Comparison of ENCODE assay signal across 9 cellular contexts in genomic region chr6:170271771-170272314, GRCh38. TPM values are rescaled to one million over a fixed set of nuclear protein-coding genes. Genes with fewer than 3 reads are reported as not detected.
DNase-seq lines count a peak whose midpoint lies in the region; ATAC-seq, FAIRE-seq and TF ChIP-seq lines count a peak whose summit lies in the region.
"Had no signal": no experiment of that assay in that cellular context is flagged by ENCODE, and none has a peak within 500 bp of the region (broad histone marks: within the 10 kb centered on the region; RNA-seq: fewer than 3 reads in every experiment).

No MANE protein-coding gene starts in this region.

- H4K20me1 ChIP-seq in K562 (replicated peaks; ENCODE audit: control insufficient read depth, insufficient read depth, low read length), result 0 out of 2 replicates have a peak, but pooled peaks cover 7% of the 10 kb centered on the region

- DNase-seq in GM18507 (ENCODE audit: extremely low spot score, insufficient read length, low read depth) (peak; percentile 81), T-cell (peak in 33 of 34 experiments; percentile 43 to 85 (median 76)), K562 (ENCODE audit: extremely low read depth in 1 of 4, low spot score in 3 of 4) (no peak), dedifferentiated amniotic fluid mesenchymal stem cell (ENCODE audit: extremely low spot score) (no peak), glutamatergic neuron (no peak), NCI-H187 (lab: John Stamatoyannopoulos, UW) (no peak)
- peak in 2 of 3 donors; percentile 37 to 57 for DNase-seq in stimulated activated CD4-positive, alpha-beta T cell treated with anti-CD3 and anti-CD28 coated beads, TNF-alpha, amount 100 ng/mL, for 1 hour (ENCODE audit: low read depth in 3 of 3, low spot score in 1 of 3)

- peak overlapping the region; percentile 88 to 90 for H3K27ac Mint-ChIP-seq in T-cell
- no peak overlapping the region for H3K27ac Mint-ChIP-seq in glutamatergic neuron (ENCODE audit: unreplicated experiment)

- peak; percentile 97 for ATAC-seq in HG02852 (IDR thresholded peaks at IDR 0.05; ENCODE audit: unreplicated experiment)
- ATAC-seq in T-cell (replicated peaks in 1 of 4), result peak; percentile 92 to 94 (median 94)
- ATAC-seq in K562, result no peak

- peaks cover 85 to 91% of the 10 kb centered on the region in 2 experiments for H3K27me3 ChIP-seq in K562 (ENCODE audit: control insufficient read depth in 2 of 2, insufficient read depth in 2 of 2, low read length in 2 of 2)

- in situ Hi-C loops in K562 (cut with MboI), result no loop called here

- no peak for TF ChIP-seq RAD21 in K562 (CRISPR knock-in tag; conservative IDR thresholded peaks at IDR 0.05 in 1 of 2, IDR thresholded peaks at IDR 0.05 in 1 of 2)

- peaks cover 0 to 16% of the 10 kb centered on the region in 2 experiments; a peak in 2 of 5 replicates for H3K4me1 ChIP-seq in K562 (replicated peaks in 1 of 2; ENCODE audit: control insufficient read depth in 2 of 2, insufficient read depth in 2 of 2, low read length in 2 of 2)

- H3K4me2 ChIP-seq in K562 (ENCODE audit: insufficient read depth, low read length), result no peak overlapping the region

- H3K9me3 ChIP-seq in K562 (replicated peaks; ENCODE audit: control insufficient read depth, insufficient read depth, low read depth, low read length), result no peaks in the 10 kb centered on the region

- H3K27me3 Mint-ChIP-seq in T-cell, result peaks cover 0 to 14% of the 10 kb centered on the region in 2 donors
- H3K27me3 Mint-ChIP-seq in glutamatergic neuron (ENCODE audit: unreplicated experiment), result no peaks in the 10 kb centered on the region

- no peak overlapping the region for H3K4me3 ChIP-seq in K562

- H3K9ac ChIP-seq in K562 (ENCODE audit: insufficient read depth in 1 of 2, low read depth in 2 of 2, low read length in 2 of 2), result peak overlapping the region in 1 of 2 experiments; percentile 35; a peak in 1 of 4 replicates

- FAIRE-seq in GM18507 (lab: Jason Lieb, UNC) (peak; percentile 95), K562 (lab: Jason Lieb, UNC) (no peak)
- FAIRE-seq: endometrium had no signal

- TF ChIP-seq EP300 in K562 (IDR thresholded peaks at IDR 0.05; ENCODE audit: low read length), result no peak

- H3K9me3 Mint-ChIP-seq in T-cell, result no peaks in the 10 kb centered on the region
- no peaks in the 10 kb centered on the region for H3K9me3 Mint-ChIP-seq in glutamatergic neuron (ENCODE audit: unreplicated experiment)

- TF ChIP-seq CTCF in K562 (IDR thresholded peaks at IDR 0.05 in 2 of 3, conservative IDR thresholded peaks at IDR 0.05 in 1 of 3; ENCODE audit: insufficient read depth in 2 of 3, low read depth in 1 of 3, low read length in 3 of 3) (no peak), glutamatergic neuron (IDR thresholded peaks at IDR 0.05; ENCODE audit: partially characterized antibody, unreplicated experiment) (no peak)

- H3K4me3 Mint-ChIP-seq in T-cell (peak overlapping the region; percentile 81 to 92 (median 84)), glutamatergic neuron (ENCODE audit: unreplicated experiment) (no peak overlapping the region)

- no TSS peak for BruUV-seq in K562 (replicated peaks; lab: Mats Ljungman, UMichigan)

- H3K36me3 Mint-ChIP-seq in T-cell (no peaks in the 10 kb centered on the region), glutamatergic neuron (ENCODE audit: unreplicated experiment) (no peaks in the 10 kb centered on the region)

- CTCF ChIA-PET in T-cell (lab: Charles Lee) (no interaction called here), K562 (lab: Yijun Ruan, JAX; ENCODE audit: low intra/inter-chr PET ratio) (no interaction called here)

- POLR2A ChIA-PET in T-cell (lab: Charles Lee), result interaction anchor here in 1 of 2 donors (0.6 kb wide), 1 partner anchor 393 kb away, joined by 3 read pairs; no protein-coding TSS in a partner anchor
- POLR2A ChIA-PET in K562 (lab: Yijun Ruan, JAX), result interaction anchor here (0.7 to 1.5 kb wide), 3 partner anchors 10 to 45 kb away, joined by 4 read pairs; no protein-coding TSS in a partner anchor

- H3K79me2 ChIP-seq in K562 (ENCODE audit: control insufficient read depth, insufficient read depth, low read length), result no peaks in the 10 kb centered on the region

- no peak overlapping the region for H3K27ac ChIP-seq in K562 (ENCODE audit: extremely low read depth, low read depth, low read length)

- TF ChIP-seq POLR2A in K562 (conservative IDR thresholded peaks at IDR 0.05), result no peak

- intact Hi-C loops in K562 (cut with micrococcal nuclease), result no loop called here

- H3K36me3 ChIP-seq in K562 (ENCODE audit: control insufficient read depth, insufficient read depth, low read length), result no peaks in the 10 kb centered on the region

- H3K4me1 Mint-ChIP-seq in T-cell, result peaks cover 18 to 29% (median 22%) of the 10 kb centered on the region in 3 donors
- H3K4me1 Mint-ChIP-seq in glutamatergic neuron (ENCODE audit: low read depth, unreplicated experiment), result peaks cover 16% of the 10 kb centered on the region

- no peak overlapping the region for H2AFZ ChIP-seq in K562 (ENCODE audit: low read depth, low read length)

- WGBS in K562 (ENCODE audit: insufficient coverage, low coverage, missing lambda C conversion rate), result 1% methylated on average over 32 of the region's 32 CpGs

- no peaks in the 10 kb centered on the region for H3K9me1 ChIP-seq in K562 (ENCODE audit: control insufficient read depth, insufficient read depth, low read length)

TF ChIP-seq in K562, 482 proteins besides CTCF, POLR2A, EP300 and RAD21 (continues in another document):
- TF ChIP-seq FOXK2 (conservative IDR thresholded peaks at IDR 0.05 in 1 of 2, IDR thresholded peaks at IDR 0.05 in 1 of 2; ENCODE audit: low read depth in 2 of 2) (no peak), USF1 (CRISPR knock-in tag; IDR thresholded peaks at IDR 0.05) (0 out of 2 replicates have a peak, but pooled peaks have one; percentile 11)

RNA-seq across cellular contexts. Expression of gene DLL1, which starts 19.0 kb away (rescaled TPM):
- total RNA-seq in T-cell (1 to 10 TPM; 3.3 to 8.6 (median 4.7) TPM), K562 (2014; rRNA removed) (not detected in 2 replicates), K562 (2014; rRNA removed; fragmentation: Illumina TruSeq; extraction: Trizol) (not detected in 2 replicates), K562 (2015; rRNA removed; fragmentation: Illumina TruSeq; extraction: Trizol) (not detected in 2 replicates), K562 (2021) (not detected in 2 replicates), glutamatergic neuron (ENCODE audit: unreplicated experiment) (34.3 TPM)
- total RNA-seq in K562 (2011; cell fraction: chromatin; rRNA removed; ENCODE audit: low replicate concordance), result not detected in 2 replicates
- total RNA-seq in K562 (2011; cell fraction: nucleolus; rRNA removed), result not detected in 2 replicates
- total RNA-seq in K562 (2011; cell fraction: nucleoplasm; rRNA removed), result not detected in 2 replicates
- polyA plus RNA-seq in K562 (2011; rRNA removed) (not detected in 2 replicates), K562 (2014; fragmentation: Illumina TruSeq; extraction: Trizol) (not detected in 2 replicates), K562 (2014; fragmentation: Nextera tagmentation; extraction: Ambion mirVana) (not detected), K562 (2014; rRNA removed) (not detected in 2 replicates)
- 0.03 TPM in 1 of 2 replicates, not detected in the other for polyA plus RNA-seq in K562 (2011; cell fraction: cytosol; rRNA removed)
- not detected in 2 replicates for polyA plus RNA-seq in K562 (2011; cell fraction: nucleus; rRNA removed)
- 0.03 TPM in 1 of 2 replicates, not detected in the other for polyA plus RNA-seq in K562 (2012)
- polyA minus RNA-seq in K562 (2011; rRNA and poly(A)+ RNA removed), result not detected in 2 replicates
- polyA minus RNA-seq in K562 (2011; cell fraction: cytosol; rRNA and poly(A)+ RNA removed), result not detected in 2 replicates
- not detected in 2 replicates for polyA minus RNA-seq in K562 (2011; cell fraction: nucleus; rRNA and poly(A)+ RNA removed)

RNA-seq across cellular contexts. Expression of gene FAM120B, which starts 34.7 kb away (rescaled TPM):
- 10 to 100 TPM; 34.1 to 39.8 (median 38.0) TPM for total RNA-seq in T-cell
- 43.4 and 80.5 TPM in 2 replicates for total RNA-seq in K562 (2011; cell fraction: chromatin; rRNA removed; ENCODE audit: low replicate concordance)
- 21.2 and 24.1 TPM in 2 replicates for total RNA-seq in K562 (2011; cell fraction: nucleolus; rRNA removed)
- total RNA-seq in K562 (2011; cell fraction: nucleoplasm; rRNA removed), result 25.9 and 29.8 TPM in 2 replicates
- total RNA-seq in K562 (2014; rRNA removed), result 9.4 and 12.2 TPM in 2 replicates
- total RNA-seq in K562 (2014; rRNA removed; fragmentation: Illumina TruSeq; extraction: Trizol), result 15.1 and 16.4 TPM in 2 replicates
- 12.8 and 12.9 TPM in 2 replicates for total RNA-seq in K562 (2015; rRNA removed; fragmentation: Illumina TruSeq; extraction: Trizol)
- 22.6 and 23.0 TPM in 2 replicates for total RNA-seq in K562 (2021)
- 16.6 and 16.9 TPM in 2 replicates for polyA plus RNA-seq in K562 (2011; rRNA removed)
- 11.3 and 12.0 TPM in 2 replicates for polyA plus RNA-seq in K562 (2011; cell fraction: cytosol; rRNA removed)
- polyA plus RNA-seq in K562 (2011; cell fraction: nucleus; rRNA removed), result 24.9 and 30.9 TPM in 2 replicates
- polyA plus RNA-seq in K562 (2012), result 11.9 and 18.1 TPM in 2 replicates
- polyA plus RNA-seq in K562 (2014; fragmentation: Illumina TruSeq; extraction: Trizol), result 19.9 and 21.3 TPM in 2 replicates
- polyA plus RNA-seq in K562 (2014; fragmentation: Nextera tagmentation; extraction: Ambion mirVana), result 1 to 10 TPM; 3.5 to 5.5 TPM
- 14.7 and 14.8 TPM in 2 replicates for polyA plus RNA-seq in K562 (2014; rRNA removed)
- polyA minus RNA-seq in K562 (2011; rRNA and poly(A)+ RNA removed), result 38.8 and 43.3 TPM in 2 replicates
- polyA minus RNA-seq in K562 (2011; cell fraction: cytosol; rRNA and poly(A)+ RNA removed), result 12.5 and 17.4 TPM in 2 replicates
- 23.7 and 38.2 TPM in 2 replicates for polyA minus RNA-seq in K562 (2011; cell fraction: nucleus; rRNA and poly(A)+ RNA removed)
- total RNA-seq in glutamatergic neuron (ENCODE audit: unreplicated experiment), result 48.3 TPM

Comparison
In these comparisons a context has a peak if more than half of its experiments do, and no peak if none do; other contexts are left out.
1. DNase-seq: peak in GM18507 (single experiment), T-cell (33 of 34) and stimulated activated CD4-positive, alpha-beta T cell treated with anti-CD3 and anti-CD28 coated beads, TNF-alpha, amount 100 ng/mL, for 1 hour (2 of 3); none in K562 (0 of 4), dedifferentiated amniotic fluid mesenchymal stem cell (single experiment), glutamatergic neuron (single experiment) and NCI-H187 (0 of 2).